Comparison of ENCODE assay signal across 11 cellular contexts in the genomic region with DNA sequence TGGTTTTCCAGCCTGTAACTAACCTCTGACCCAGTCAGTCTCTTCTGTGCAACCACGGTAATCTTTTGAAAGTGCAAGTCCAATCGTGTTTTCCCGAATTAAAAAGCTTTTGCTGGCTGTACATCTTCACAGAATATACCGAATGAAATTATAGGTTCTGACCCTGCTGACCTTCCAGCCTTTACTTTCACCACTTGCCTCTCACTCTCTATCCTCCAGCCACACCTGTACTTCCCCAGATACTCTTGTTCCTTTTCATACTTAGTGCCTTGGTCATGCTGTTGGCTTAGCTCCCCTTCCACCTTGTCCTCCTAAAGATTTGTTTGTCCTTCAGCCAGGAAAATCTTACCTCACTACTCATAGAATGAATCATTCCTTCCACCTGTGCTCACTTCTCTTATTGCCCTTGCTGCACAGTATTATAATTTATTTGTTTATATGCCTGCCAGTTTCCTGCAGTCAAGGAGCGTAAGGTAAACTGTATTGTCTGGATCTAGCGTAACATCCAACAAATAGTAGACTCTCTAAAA. TPM values are rescaled to one million over a fixed set of nuclear protein-coding genes. Genes with fewer than 3 reads are reported as not detected.
DNase-seq lines count a peak whose midpoint lies in the region; ATAC-seq and TF ChIP-seq lines count a peak whose summit lies in the region.
"Had no signal": no experiment of that assay in that cellular context is flagged by ENCODE, and none has a peak within 500 bp of the region (broad histone marks: within the 10 kb centered on the region; RNA-seq: fewer than 3 reads in every experiment).

No MANE protein-coding gene starts in this region.

- H3K27ac ChIP-seq in epithelial cell of prostate = peak overlapping the region; percentile 97
- H3K27ac ChIP-seq in osteoblast (ENCODE audit: low read depth, low read length) = no peak overlapping the region
- H3K27ac ChIP-seq: adrenal gland, coronary artery, upper lobe of right lung had no signal

- H3K4me1 ChIP-seq in osteoblast (ENCODE audit: insufficient read depth, low read length) = peaks cover 13% of the 10 kb centered on the region

- H3K9me3 ChIP-seq in osteoblast (ENCODE audit: low read depth, low read length) = no peaks in the 10 kb centered on the region
- H3K9me3 ChIP-seq: adrenal gland, upper lobe of right lung had no signal

- no peak overlapping the region for H3K4me3 ChIP-seq in osteoblast (ENCODE audit: insufficient read depth, low read length)
- H3K4me3 ChIP-seq: adrenal gland, coronary artery, upper lobe of right lung had no signal

- H4K20me1 ChIP-seq in osteoblast (ENCODE audit: insufficient read depth, low read length) = no peaks in the 10 kb centered on the region

- peaks cover 16% of the 10 kb centered on the region for H3K79me2 ChIP-seq in osteoblast (ENCODE audit: insufficient read depth, low read length)

- H3K36me3 ChIP-seq in osteoblast (ENCODE audit: insufficient read depth, low read length) = no peaks in the 10 kb centered on the region
- H3K36me3 ChIP-seq: adrenal gland, upper lobe of right lung had no signal

- intact Hi-C loops in sciatic nerve (cut with DNase I) = no loop called here

- no peaks in the 10 kb centered on the region for H3K27me3 ChIP-seq in osteoblast (ENCODE audit: insufficient read depth, low read length)
- H3K27me3 ChIP-seq: adrenal gland, upper lobe of right lung had no signal

- DNase-seq in NCI-H1436 treated with DMSO at 0.1 percent for 48 hours (lab: John Stamatoyannopoulos, UW) (peak; percentile 22), NCI-H1436 (lab: John Stamatoyannopoulos, UW) (no peak), NCI-H2196 treated with DMSO at 0.1 percent for 48 hours (lab: John Stamatoyannopoulos, UW; ENCODE audit: unreplicated experiment) (peak; percentile 22), epithelial cell of prostate (ENCODE audit: low read depth, low spot score) (peak; percentile 80), osteoblast (ENCODE audit: insufficient read length, low spot score, missing footprints) (peak; percentile 10), sciatic nerve (ENCODE audit: low spot score) (no peak), NCI-H345 (lab: John Stamatoyannopoulos, UW) (no peak), GDM1 (lab: John Stamatoyannopoulos, UW) (no peak)
- DNase-seq: adrenal gland, upper lobe of right lung had no signal

- H2AFZ ChIP-seq in osteoblast (ENCODE audit: low read length) = no peak overlapping the region

- ATAC-seq in sciatic nerve = no peak
- ATAC-seq: upper lobe of right lung had no signal

- TF ChIP-seq CTCF in osteoblast (IDR thresholded peaks at IDR 0.05; ENCODE audit: extremely low read depth, low read depth, low read length) = no peak

- H3K4me2 ChIP-seq in osteoblast (ENCODE audit: insufficient read depth, low read length) = no peak overlapping the region

RNA-seq across cellular contexts. Expression of a gene that starts 2.3 kb away (rescaled TPM):
- total RNA-seq in osteoblast (36.2 and 37.6 TPM in 2 replicates), sciatic nerve (34.3 TPM)

RNA-seq across cellular contexts. Expression of a gene that starts 41.3 kb away (rescaled TPM):
- total RNA-seq in osteoblast (25.7 and 28.6 TPM in 2 replicates), sciatic nerve (30.8 TPM)

RNA-seq across cellular contexts. Expression of a gene that starts 41.4 kb away (rescaled TPM):
- 24.6 and 34.2 TPM in 2 replicates for total RNA-seq in osteoblast
- 20.8 TPM for total RNA-seq in sciatic nerve

Comparison
In these comparisons a context has a peak if more than half of its experiments do, and no peak if none do; other contexts are left out.
1. DNase-seq: peak in NCI-H1436 treated with DMSO at 0.1 percent for 48 hours (single experiment), NCI-H2196 treated with DMSO at 0.1 percent for 48 hours (single experiment), epithelial cell of prostate (single experiment) and osteoblast (single experiment); none in NCI-H1436 (single experiment), sciatic nerve (single experiment), NCI-H345 (single experiment) and GDM1 (single experiment).